ENCODE assay signal across 18 cellular contexts in the genomic region with DNA sequence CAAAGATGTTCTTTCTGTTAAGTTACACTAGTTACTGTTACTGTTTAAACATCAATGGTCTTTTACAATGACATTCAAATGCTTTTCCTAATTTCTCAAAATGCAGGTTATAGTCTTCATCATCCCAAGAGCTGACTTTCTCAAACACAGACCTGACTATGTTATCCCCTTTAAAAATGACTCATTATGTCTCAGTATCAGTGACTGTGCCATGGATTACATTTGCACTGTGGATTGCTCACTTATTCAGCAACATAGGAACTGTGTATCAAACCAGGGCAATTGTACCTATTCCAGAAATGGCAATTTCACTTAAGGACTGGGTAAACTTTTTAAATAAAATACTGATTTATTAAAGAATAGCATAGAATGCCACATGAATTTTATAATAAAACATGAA.
DNase-seq lines count a peak whose midpoint lies in the region; ATAC-seq, FAIRE-seq and TF ChIP-seq lines count a peak whose summit lies in the region.
"Had no signal": no experiment of that assay in that cellular context is flagged by ENCODE, and none has a peak within 500 bp of the region (broad histone marks: within the 10 kb centered on the region; RNA-seq: fewer than 3 reads in every experiment).

No MANE protein-coding gene starts in this region.

- H4K20me1 ChIP-seq in HepG2 (ENCODE audit: insufficient read depth, low read length): no peaks in the 10 kb centered on the region
- H4K20me1 ChIP-seq: BLaER1 had no signal

- no peaks in the 10 kb centered on the region for H3K79me2 ChIP-seq in HepG2 (ENCODE audit: insufficient read depth, low read length)

- in situ Hi-C loops in HepG2 (cut with HindIII; ENCODE audit: extremely low pct_ligation_motif_present, low pct_unique_long_range_greater_than_20kb): no loop called here

- H3K36me3 ChIP-seq in HepG2 (replicated peaks in 1 of 2; ENCODE audit: control insufficient read depth in 1 of 2, insufficient read depth in 2 of 2, low read length in 2 of 2) (no peaks in the 10 kb centered on the region), right lobe of liver (no peaks in the 10 kb centered on the region)
- H3K36me3 ChIP-seq: BLaER1, HAP-1 had no signal

- ATAC-seq in HepG2: no peak
- ATAC-seq in right lobe of liver: no peak
- ATAC-seq in foreskin keratinocyte: peak; percentile 70
- no peak for ATAC-seq in esophagus mucosa

- CTCF ChIA-PET in HepG2 (lab: Yijun Ruan, JAX; ENCODE audit: low intra/inter-chr PET ratio, low total read pairs): no interaction called here

- H3K4me1 ChIP-seq in HepG2 (ENCODE audit: insufficient read depth, low read length) (no peaks in the 10 kb centered on the region), right lobe of liver (no peaks in the 10 kb centered on the region), foreskin keratinocyte (no peaks in the 10 kb centered on the region)
- H3K4me1 ChIP-seq: BLaER1, Caco-2, HAP-1 had no signal

- H3K9me3 ChIP-seq in HepG2 (ENCODE audit: low read length) (peaks cover 90% of the 10 kb centered on the region), right lobe of liver (no peaks in the 10 kb centered on the region)
- H3K9me3 ChIP-seq: BLaER1, Caco-2, HAP-1 had no signal

- H3K4me3 ChIP-seq in HepG2 (replicated peaks in 1 of 3; ENCODE audit: insufficient read depth in 1 of 3, low read depth in 2 of 3, low read length in 3 of 3) (no peak overlapping the region), right lobe of liver (no peak overlapping the region)
- H3K4me3 ChIP-seq: BLaER1, HAP-1 had no signal

- DNase-seq in HepG2 (ENCODE audit: low spot score) (no peak), right lobe of liver (no peak), astrocyte of the hippocampus (ENCODE audit: low read depth, low spot score) (peak; percentile 4), foreskin keratinocyte (peak in 1 of 2 donors; percentile 38), NCI-H2171 treated with DMSO at 0.1 percent for 48 hours (lab: John Stamatoyannopoulos, UW) (no peak), NOMO-1 (lab: John Stamatoyannopoulos, UW; ENCODE audit: unreplicated experiment in 2 of 2) (no peak), NCI-H1930 (lab: John Stamatoyannopoulos, UW) (no peak)
- DNase-seq: AML-193; Caco-2; CD8-positive, alpha-beta memory T cell; DND-41; HFFc6 had no signal

- no peak overlapping the region for H3K9ac ChIP-seq in HepG2 (ENCODE audit: insufficient read depth, low read depth, low read length)
- H3K9ac ChIP-seq: BLaER1 had no signal

- POLR2A ChIA-PET in HepG2 (lab: Yijun Ruan, JAX): no interaction called here

- no TSS peak for BruUV-seq in HepG2 (replicated peaks; lab: Mats Ljungman, UMichigan)

- TF ChIP-seq CTCF in HepG2 (CRISPR knock-in tag; IDR thresholded peaks at IDR 0.05) (no peak), right lobe of liver (IDR thresholded peaks at IDR 0.05) (no peak), foreskin keratinocyte (conservative IDR thresholded peaks at IDR 0.05) (no peak)

- H3K4me2 ChIP-seq in HepG2 (ENCODE audit: low read depth, low read length): no peak overlapping the region
- H3K4me2 ChIP-seq: BLaER1 had no signal

- H3K27me3 ChIP-seq in HepG2 (ENCODE audit: control insufficient read depth in 1 of 2, insufficient read depth in 2 of 2, low read length in 2 of 2): no peaks in the 10 kb centered on the region
- H3K27me3 ChIP-seq in right lobe of liver: no peaks in the 10 kb centered on the region
- H3K27me3 ChIP-seq in foreskin keratinocyte: no peaks in the 10 kb centered on the region
- H3K27me3 ChIP-seq: BLaER1 had no signal

- TF ChIP-seq POLR2A in HepG2 (IDR thresholded peaks at IDR 0.05; ENCODE audit: insufficient read depth in 1 of 2, low read depth in 2 of 2, low read length in 2 of 2) (no peak), right lobe of liver (IDR thresholded peaks at IDR 0.05) (no peak)

- FAIRE-seq in HepG2 (lab: Jason Lieb, UNC): no peak
- FAIRE-seq: H1 had no signal

- no peak for TF ChIP-seq EP300 in HepG2 (IDR thresholded peaks at IDR 0.05; ENCODE audit: low read depth in 2 of 2, low read length in 2 of 2)
- TF ChIP-seq EP300 in HepG2 (CRISPR knock-in tag; IDR thresholded peaks at IDR 0.05; ENCODE audit: borderline replicate concordance): no peak

- intact Hi-C loops in HepG2 (cut with micrococcal nuclease; ENCODE audit: unreplicated experiment) (no loop called here), right lobe of liver (cut with DNase I) (no loop called here)

- no peak overlapping the region for H2AFZ ChIP-seq in HepG2 (ENCODE audit: low read length)

- TF ChIP-seq RAD21 in HepG2 (CRISPR knock-in tag; IDR thresholded peaks at IDR 0.05): no peak

- H3K27ac ChIP-seq in HepG2 (ENCODE audit: extremely low read length, insufficient read depth, low read length): no peak overlapping the region
- no peak overlapping the region for H3K27ac ChIP-seq in right lobe of liver
- no peak overlapping the region for H3K27ac ChIP-seq in foreskin keratinocyte
- H3K27ac ChIP-seq: 22Rv1, BLaER1, HL-60 had no signal

TF ChIP-seq in HepG2, 621 proteins besides CTCF, POLR2A, EP300 and RAD21:
- TF ChIP-seq ZNF501 (CRISPR knock-in tag; IDR thresholded peaks at IDR 0.05) (no peak), TCF7L2 (IDR thresholded peaks at IDR 0.05; ENCODE audit: low read depth, low read length) (0 out of 2 replicates have a peak, but pooled peaks have one; percentile 26), AHR (CRISPR knock-in tag; IDR thresholded peaks at IDR 0.05) (no peak), HNF4G (IDR thresholded peaks at IDR 0.05; ENCODE audit: borderline replicate concordance, low read depth, low read length) (no peak), HNF4G (CRISPR knock-in tag; IDR thresholded peaks at IDR 0.05; ENCODE audit: borderline replicate concordance, low read depth) (no peak), ZNF451 (CRISPR knock-in tag; IDR thresholded peaks at IDR 0.05) (no peak), TRIM24 (CRISPR knock-in tag; IDR thresholded peaks at IDR 0.05) (no peak), GFI1 (CRISPR knock-in tag; IDR thresholded peaks at IDR 0.05; ENCODE audit: borderline replicate concordance) (no peak)
- TF ChIP-seq, protein P1, sequence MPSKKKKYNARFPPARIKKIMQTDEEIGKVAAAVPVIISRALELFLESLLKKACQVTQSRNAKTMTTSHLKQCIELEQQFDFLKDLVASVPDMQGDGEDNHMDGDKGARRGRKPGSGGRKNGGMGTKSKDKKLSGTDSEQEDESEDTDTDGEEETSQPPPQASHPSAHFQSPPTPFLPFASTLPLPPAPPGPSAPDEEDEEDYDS (CRISPR knock-in tag; IDR thresholded peaks at IDR 0.05): no peak
